ENCODE assay signal across 15 cellular contexts in genomic region chr12:131131808-131132117, GRCh38.
A peak's percentile ranks its signal among the peaks of the same experiment; 100 is the strongest.
DNase-seq lines count a peak whose midpoint lies in the region; ATAC-seq and TF ChIP-seq lines count a peak whose summit lies in the region.
"Had no signal": no experiment of that assay in that cellular context is flagged by ENCODE, and none has a peak within 500 bp of the region (broad histone marks: within the 10 kb centered on the region; RNA-seq: fewer than 3 reads in every experiment).

No MANE protein-coding gene starts in this region.

- TF ChIP-seq CTCF in gastroesophageal sphincter (IDR thresholded peaks at IDR 0.05) = no peak
- TF ChIP-seq CTCF in vagina (IDR thresholded peaks at IDR 0.05) = no peak

- H3K36me3 ChIP-seq in gastroesophageal sphincter (peaks cover 0 to 25% of the 10 kb centered on the region in 2 donors), vagina (no peaks in the 10 kb centered on the region)
- H3K36me3 ChIP-seq: neutrophil had no signal

- intact Hi-C loops in activated CD4-positive, alpha-beta memory T cell treated with anti-CD3 and anti-CD28 coated beads for 36 hours (cut with micrococcal nuclease) = loop anchor here (1.0 to 10.0 kb wide), 3 partner anchors 27 to 371 kb away; no protein-coding TSS in a partner anchor
- intact Hi-C loops in posterior vena cava (cut with DNase I) = loop anchor here in 1 of 2 donors (5.0 kb wide), 1 partner anchor 214 kb away; no protein-coding TSS in a partner anchor
- intact Hi-C loops in vagina (cut with DNase I) = no loop called here

- H3K36me3 Mint-ChIP-seq in activated CD4-positive, alpha-beta memory T cell treated with anti-CD3 and anti-CD28 coated beads, Interleukin-2, amount 10 ng/mL, durations not matched to agents 7 days and 5 days (ENCODE audit: low read depth) = peaks cover 3% of the 10 kb centered on the region
- no peaks in the 10 kb centered on the region for H3K36me3 Mint-ChIP-seq in activated CD4-positive, alpha-beta memory T cell treated with anti-CD3 and anti-CD28 coated beads for 36 hours
- H3K36me3 Mint-ChIP-seq: CD4-positive, alpha-beta memory T cell; memory B cell had no signal

- 92% methylated on average over 4 of the region's 10 CpGs; no CpG with 5 or more reads in 1 of the 2 donors for WGBS in gastroesophageal sphincter (ENCODE audit: low coverage in 1 of 2), 2 donors

- no peak overlapping the region for H3K4me3 ChIP-seq in gastroesophageal sphincter
- no peak overlapping the region for H3K4me3 ChIP-seq in vagina

- peak overlapping the region in 3 of 4 donors; percentile 45 to 63 (median 48) for H3K27ac ChIP-seq in gastroesophageal sphincter
- H3K27ac ChIP-seq in vagina = peak overlapping the region; percentile 70
- H3K27ac ChIP-seq: 22Rv1, neutrophil had no signal

- H3K9me3 ChIP-seq in gastroesophageal sphincter (no peaks in the 10 kb centered on the region), vagina (no peaks in the 10 kb centered on the region)
- H3K9me3 ChIP-seq: neutrophil had no signal

- ATAC-seq in gastroesophageal sphincter (no peak), HG03095 (IDR thresholded peaks at IDR 0.05; ENCODE audit: unreplicated experiment) (no peak), GM18520 (IDR thresholded peaks at IDR 0.05; ENCODE audit: unreplicated experiment) (no peak)
- ATAC-seq: SK-N-SH treated with all-trans-retinoic acid at 6 μM for 48 hours had no signal

- no peak overlapping the region for H3K27ac Mint-ChIP-seq in activated CD4-positive, alpha-beta memory T cell treated with anti-CD3 and anti-CD28 coated beads, Interleukin-2, amount 10 ng/mL, durations not matched to agents 7 days and 5 days
- no peak overlapping the region for H3K27ac Mint-ChIP-seq in activated CD4-positive, alpha-beta memory T cell treated with anti-CD3 and anti-CD28 coated beads for 36 hours
- H3K27ac Mint-ChIP-seq: memory B cell, T-helper 17 cell had no signal

- no peaks in the 10 kb centered on the region for H3K4me1 Mint-ChIP-seq in activated CD4-positive, alpha-beta memory T cell treated with anti-CD3 and anti-CD28 coated beads, Interleukin-2, amount 10 ng/mL, durations not matched to agents 7 days and 5 days
- no peaks in the 10 kb centered on the region for H3K4me1 Mint-ChIP-seq in activated CD4-positive, alpha-beta memory T cell treated with anti-CD3 and anti-CD28 coated beads for 36 hours (ENCODE audit: low read depth)

- no peak overlapping the region for H3K4me3 Mint-ChIP-seq in activated CD4-positive, alpha-beta memory T cell treated with anti-CD3 and anti-CD28 coated beads, Interleukin-2, amount 10 ng/mL, durations not matched to agents 7 days and 5 days
- H3K4me3 Mint-ChIP-seq in activated CD4-positive, alpha-beta memory T cell treated with anti-CD3 and anti-CD28 coated beads for 36 hours = no peak overlapping the region
- H3K4me3 Mint-ChIP-seq: CD4-positive, alpha-beta memory T cell; memory B cell; T-helper 17 cell had no signal

- no peaks in the 10 kb centered on the region for H3K27me3 ChIP-seq in gastroesophageal sphincter
- H3K27me3 ChIP-seq in vagina = no peaks in the 10 kb centered on the region
- H3K27me3 ChIP-seq: neutrophil had no signal

- peak; percentile 10 for DNase-seq in activated CD4-positive, alpha-beta memory T cell treated with anti-CD3 and anti-CD28 coated beads, Interleukin-2, amount 10 ng/mL, durations not matched to agents 7 days and 5 days
- no peak for DNase-seq in activated CD4-positive, alpha-beta memory T cell treated with anti-CD3 and anti-CD28 coated beads for 36 hours
- DNase-seq in posterior vena cava (ENCODE audit: low spot score) (peak; percentile 73), vagina (ENCODE audit: extremely low spot score in 2 of 2) (peak; percentile 83 to 91), RKO (ENCODE audit: low spot score) (no peak)
- DNase-seq: GOT3 had no signal

- POLR2A ChIA-PET in activated CD4-positive, alpha-beta memory T cell treated with anti-CD3 and anti-CD28 coated beads, Interleukin-2, amount 10 ng/mL, durations not matched to agents 7 days and 5 days (lab: Charles Lee) = interaction anchor here (1.0 kb wide), 1 partner anchor 27 kb away, joined by 3 read pairs; no protein-coding TSS in a partner anchor
- POLR2A ChIA-PET in activated CD4-positive, alpha-beta memory T cell treated with anti-CD3 and anti-CD28 coated beads for 36 hours (lab: Charles Lee) = interaction anchor here (1.1 kb wide), 1 partner anchor 27 kb away, joined by 3 read pairs; no protein-coding TSS in a partner anchor

- TF ChIP-seq POLR2A in gastroesophageal sphincter (IDR thresholded peaks at IDR 0.05) (no peak), vagina (IDR thresholded peaks at IDR 0.05) (no peak)

- no peaks in the 10 kb centered on the region for H3K27me3 Mint-ChIP-seq in activated CD4-positive, alpha-beta memory T cell treated with anti-CD3 and anti-CD28 coated beads, Interleukin-2, amount 10 ng/mL, durations not matched to agents 7 days and 5 days
- no peaks in the 10 kb centered on the region for H3K27me3 Mint-ChIP-seq in activated CD4-positive, alpha-beta memory T cell treated with anti-CD3 and anti-CD28 coated beads for 36 hours
- H3K27me3 Mint-ChIP-seq: CD4-positive, alpha-beta memory T cell; T-helper 17 cell had no signal

- CTCF ChIA-PET in activated CD4-positive, alpha-beta memory T cell treated with anti-CD3 and anti-CD28 coated beads, Interleukin-2, amount 10 ng/mL, durations not matched to agents 7 days and 5 days (lab: Charles Lee) = interaction anchor here (0.7 to 5.6 kb wide), 6 partner anchors 17 to 305 kb away, joined by 3 to 86 read pairs (median 4); no protein-coding TSS in a partner anchor
- CTCF ChIA-PET in activated CD4-positive, alpha-beta memory T cell treated with anti-CD3 and anti-CD28 coated beads for 36 hours (lab: Charles Lee) = interaction anchor here (0.7 to 6.0 kb wide), 16 partner anchors 8 to 699 kb away, joined by 3 to 197 read pairs (median 4); no protein-coding TSS in a partner anchor

- H3K4me1 ChIP-seq in gastroesophageal sphincter = peaks cover 0 to 24% (median 13%) of the 10 kb centered on the region in 3 donors
- H3K4me1 ChIP-seq in vagina = peaks cover 14% of the 10 kb centered on the region

- H3K9me3 Mint-ChIP-seq in activated CD4-positive, alpha-beta memory T cell treated with anti-CD3 and anti-CD28 coated beads, Interleukin-2, amount 10 ng/mL, durations not matched to agents 7 days and 5 days = peaks cover 5% of the 10 kb centered on the region
- no peaks in the 10 kb centered on the region for H3K9me3 Mint-ChIP-seq in activated CD4-positive, alpha-beta memory T cell treated with anti-CD3 and anti-CD28 coated beads for 36 hours
- H3K9me3 Mint-ChIP-seq: CD4-positive, alpha-beta memory T cell had no signal

- TF ChIP-seq EP300 in gastroesophageal sphincter (IDR thresholded peaks at IDR 0.05) = no peak

Comparison
In these comparisons a context has a peak if more than half of its experiments do, and no peak if none do; other contexts are left out.
1. DNase-seq: peak in activated CD4-positive, alpha-beta memory T cell treated with anti-CD3 and anti-CD28 coated beads, Interleukin-2, amount 10 ng/mL, durations not matched to agents 7 days and 5 days (single experiment), posterior vena cava (single experiment) and vagina (2 of 2); none in activated CD4-positive, alpha-beta memory T cell treated with anti-CD3 and anti-CD28 coated beads for 36 hours (single experiment) and RKO (single experiment).